1 cellular context compared by ENCODE assay signal in the genomic region with DNA sequence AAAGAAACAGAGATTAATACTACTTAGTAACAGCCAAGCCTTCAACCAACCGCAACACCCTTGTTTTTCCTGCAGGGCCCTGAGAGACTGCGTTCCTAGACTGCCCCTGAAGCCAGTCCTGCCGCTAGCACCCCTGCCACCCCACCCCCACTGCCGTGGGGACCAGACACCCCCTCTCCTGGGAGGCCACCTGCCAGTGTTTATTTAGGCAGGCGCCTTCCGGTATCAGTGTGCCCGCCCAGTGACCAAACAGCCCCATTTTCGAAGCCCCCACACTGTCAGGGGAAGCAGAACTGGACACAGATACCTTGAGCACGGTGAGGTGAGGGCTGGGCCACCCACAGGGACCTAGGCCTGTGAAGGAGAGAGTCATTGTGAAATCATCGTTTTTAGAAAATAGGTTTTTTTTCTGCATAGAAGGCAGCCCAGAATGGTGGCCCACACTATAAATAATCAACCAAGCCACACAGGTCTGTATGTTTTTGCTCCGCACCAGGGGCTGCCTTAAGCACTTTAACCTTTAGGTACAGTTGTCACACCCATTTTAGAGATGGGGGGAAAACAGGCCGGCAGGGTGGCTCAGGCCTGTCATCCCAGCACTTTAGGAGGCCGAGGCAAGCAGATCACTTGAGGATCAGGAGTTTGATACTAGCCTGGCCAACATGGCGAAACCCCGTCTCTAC.
A peak's percentile ranks its signal among the peaks of the same experiment; 100 is the strongest.
TF ChIP-seq lines count a peak whose summit lies in the region.

No MANE protein-coding gene starts in this region.

TF ChIP-seq in HepG2, 621 proteins besides CTCF, POLR2A, EP300 and RAD21 (continued from another document and continues in another):
- TF ChIP-seq ZNF414 (CRISPR knock-in tag; IDR thresholded peaks at IDR 0.05) = no peak
- TF ChIP-seq ZNF720 (CRISPR knock-in tag; IDR thresholded peaks at IDR 0.05) = no peak
- TF ChIP-seq, protein P1, sequence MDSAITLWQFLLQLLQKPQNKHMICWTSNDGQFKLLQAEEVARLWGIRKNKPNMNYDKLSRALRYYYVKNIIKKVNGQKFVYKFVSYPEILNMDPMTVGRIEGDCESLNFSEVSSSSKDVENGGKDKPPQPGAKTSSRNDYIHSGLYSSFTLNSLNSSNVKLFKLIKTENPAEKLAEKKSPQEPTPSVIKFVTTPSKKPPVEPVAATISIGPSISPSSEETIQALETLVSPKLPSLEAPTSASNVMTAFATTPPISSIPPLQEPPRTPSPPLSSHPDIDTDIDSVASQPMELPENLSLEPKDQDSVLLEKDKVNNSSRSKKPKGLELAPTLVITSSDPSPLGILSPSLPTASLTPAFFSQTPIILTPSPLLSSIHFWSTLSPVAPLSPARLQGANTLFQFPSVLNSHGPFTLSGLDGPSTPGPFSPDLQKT (CRISPR knock-in tag; IDR thresholded peaks at IDR 0.05; ENCODE audit: borderline replicate concordance) = no peak
- 0 out of 2 replicates have a peak, but pooled peaks have one; percentile 55 for TF ChIP-seq ZMAT3 (CRISPR knock-in tag; conservative IDR thresholded peaks at IDR 0.05)
- TF ChIP-seq ZNF816 (CRISPR knock-in tag; IDR thresholded peaks at IDR 0.05; ENCODE audit: borderline replicate concordance) = peak; percentile 76; the same call in 1 of the 2 replicates
- TF ChIP-seq ZNF792 (CRISPR knock-in tag; IDR thresholded peaks at IDR 0.05) = peak; percentile 83
- no peak for TF ChIP-seq EZH2 (conservative IDR thresholded peaks at IDR 0.05; ENCODE audit: low read depth, low read length)
- 0 out of 2 replicates have a peak, but pooled peaks have one; percentile 30 for TF ChIP-seq ZNF614 (CRISPR knock-in tag; IDR thresholded peaks at IDR 0.05; ENCODE audit: borderline replicate concordance)
- TF ChIP-seq ZNF772 (CRISPR knock-in tag; IDR thresholded peaks at IDR 0.05) = no peak
- TF ChIP-seq, protein P2, sequence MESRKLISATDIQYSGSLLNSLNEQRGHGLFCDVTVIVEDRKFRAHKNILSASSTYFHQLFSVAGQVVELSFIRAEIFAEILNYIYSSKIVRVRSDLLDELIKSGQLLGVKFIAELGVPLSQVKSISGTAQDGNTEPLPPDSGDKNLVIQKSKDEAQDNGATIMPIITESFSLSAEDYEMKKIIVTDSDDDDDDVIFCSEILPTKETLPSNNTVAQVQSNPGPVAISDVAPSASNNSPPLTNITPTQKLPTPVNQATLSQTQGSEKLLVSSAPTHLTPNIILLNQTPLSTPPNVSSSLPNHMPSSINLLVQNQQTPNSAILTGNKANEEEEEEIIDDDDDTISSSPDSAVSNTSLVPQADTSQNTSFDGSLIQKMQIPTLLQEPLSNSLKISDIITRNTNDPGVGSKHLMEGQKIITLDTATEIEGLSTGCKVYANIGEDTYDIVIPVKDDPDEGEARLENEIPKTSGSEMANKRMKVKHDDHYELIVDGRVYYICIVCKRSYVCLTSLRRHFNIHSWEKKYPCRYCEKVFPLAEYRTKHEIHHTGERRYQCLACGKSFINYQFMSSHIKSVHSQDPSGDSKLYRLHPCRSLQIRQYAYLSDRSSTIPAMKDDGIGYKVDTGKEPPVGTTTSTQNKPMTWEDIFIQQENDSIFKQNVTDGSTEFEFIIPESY (CRISPR knock-in tag; IDR thresholded peaks at IDR 0.05) = peak; percentile 68; the same call in 1 of the 2 replicates
- peak; percentile 49; the same call in 1 of the 2 replicates for TF ChIP-seq GATAD1 (CRISPR knock-in tag; IDR thresholded peaks at IDR 0.05)
- peak; percentile 53; the same call in 1 of the 2 replicates for TF ChIP-seq TMF1 (CRISPR knock-in tag; IDR thresholded peaks at IDR 0.05; ENCODE audit: low read depth)
- TF ChIP-seq ZNF670 (CRISPR knock-in tag; IDR thresholded peaks at IDR 0.05; ENCODE audit: borderline replicate concordance) = no peak
- TF ChIP-seq ZNF224 (CRISPR knock-in tag; IDR thresholded peaks at IDR 0.05) = no peak
- no peak for TF ChIP-seq ZNF335 (CRISPR knock-in tag; IDR thresholded peaks at IDR 0.05)
- 0 out of 2 replicates have a peak, but pooled peaks have one; percentile 71 for TF ChIP-seq DNMT3B (CRISPR knock-in tag; conservative IDR thresholded peaks at IDR 0.05)
- TF ChIP-seq ZC3H4 (CRISPR knock-in tag; IDR thresholded peaks at IDR 0.05; ENCODE audit: borderline replicate concordance) = no peak
- TF ChIP-seq ZBTB46 (CRISPR knock-in tag; IDR thresholded peaks at IDR 0.05; ENCODE audit: borderline replicate concordance) = no peak
- TF ChIP-seq, protein P3, sequence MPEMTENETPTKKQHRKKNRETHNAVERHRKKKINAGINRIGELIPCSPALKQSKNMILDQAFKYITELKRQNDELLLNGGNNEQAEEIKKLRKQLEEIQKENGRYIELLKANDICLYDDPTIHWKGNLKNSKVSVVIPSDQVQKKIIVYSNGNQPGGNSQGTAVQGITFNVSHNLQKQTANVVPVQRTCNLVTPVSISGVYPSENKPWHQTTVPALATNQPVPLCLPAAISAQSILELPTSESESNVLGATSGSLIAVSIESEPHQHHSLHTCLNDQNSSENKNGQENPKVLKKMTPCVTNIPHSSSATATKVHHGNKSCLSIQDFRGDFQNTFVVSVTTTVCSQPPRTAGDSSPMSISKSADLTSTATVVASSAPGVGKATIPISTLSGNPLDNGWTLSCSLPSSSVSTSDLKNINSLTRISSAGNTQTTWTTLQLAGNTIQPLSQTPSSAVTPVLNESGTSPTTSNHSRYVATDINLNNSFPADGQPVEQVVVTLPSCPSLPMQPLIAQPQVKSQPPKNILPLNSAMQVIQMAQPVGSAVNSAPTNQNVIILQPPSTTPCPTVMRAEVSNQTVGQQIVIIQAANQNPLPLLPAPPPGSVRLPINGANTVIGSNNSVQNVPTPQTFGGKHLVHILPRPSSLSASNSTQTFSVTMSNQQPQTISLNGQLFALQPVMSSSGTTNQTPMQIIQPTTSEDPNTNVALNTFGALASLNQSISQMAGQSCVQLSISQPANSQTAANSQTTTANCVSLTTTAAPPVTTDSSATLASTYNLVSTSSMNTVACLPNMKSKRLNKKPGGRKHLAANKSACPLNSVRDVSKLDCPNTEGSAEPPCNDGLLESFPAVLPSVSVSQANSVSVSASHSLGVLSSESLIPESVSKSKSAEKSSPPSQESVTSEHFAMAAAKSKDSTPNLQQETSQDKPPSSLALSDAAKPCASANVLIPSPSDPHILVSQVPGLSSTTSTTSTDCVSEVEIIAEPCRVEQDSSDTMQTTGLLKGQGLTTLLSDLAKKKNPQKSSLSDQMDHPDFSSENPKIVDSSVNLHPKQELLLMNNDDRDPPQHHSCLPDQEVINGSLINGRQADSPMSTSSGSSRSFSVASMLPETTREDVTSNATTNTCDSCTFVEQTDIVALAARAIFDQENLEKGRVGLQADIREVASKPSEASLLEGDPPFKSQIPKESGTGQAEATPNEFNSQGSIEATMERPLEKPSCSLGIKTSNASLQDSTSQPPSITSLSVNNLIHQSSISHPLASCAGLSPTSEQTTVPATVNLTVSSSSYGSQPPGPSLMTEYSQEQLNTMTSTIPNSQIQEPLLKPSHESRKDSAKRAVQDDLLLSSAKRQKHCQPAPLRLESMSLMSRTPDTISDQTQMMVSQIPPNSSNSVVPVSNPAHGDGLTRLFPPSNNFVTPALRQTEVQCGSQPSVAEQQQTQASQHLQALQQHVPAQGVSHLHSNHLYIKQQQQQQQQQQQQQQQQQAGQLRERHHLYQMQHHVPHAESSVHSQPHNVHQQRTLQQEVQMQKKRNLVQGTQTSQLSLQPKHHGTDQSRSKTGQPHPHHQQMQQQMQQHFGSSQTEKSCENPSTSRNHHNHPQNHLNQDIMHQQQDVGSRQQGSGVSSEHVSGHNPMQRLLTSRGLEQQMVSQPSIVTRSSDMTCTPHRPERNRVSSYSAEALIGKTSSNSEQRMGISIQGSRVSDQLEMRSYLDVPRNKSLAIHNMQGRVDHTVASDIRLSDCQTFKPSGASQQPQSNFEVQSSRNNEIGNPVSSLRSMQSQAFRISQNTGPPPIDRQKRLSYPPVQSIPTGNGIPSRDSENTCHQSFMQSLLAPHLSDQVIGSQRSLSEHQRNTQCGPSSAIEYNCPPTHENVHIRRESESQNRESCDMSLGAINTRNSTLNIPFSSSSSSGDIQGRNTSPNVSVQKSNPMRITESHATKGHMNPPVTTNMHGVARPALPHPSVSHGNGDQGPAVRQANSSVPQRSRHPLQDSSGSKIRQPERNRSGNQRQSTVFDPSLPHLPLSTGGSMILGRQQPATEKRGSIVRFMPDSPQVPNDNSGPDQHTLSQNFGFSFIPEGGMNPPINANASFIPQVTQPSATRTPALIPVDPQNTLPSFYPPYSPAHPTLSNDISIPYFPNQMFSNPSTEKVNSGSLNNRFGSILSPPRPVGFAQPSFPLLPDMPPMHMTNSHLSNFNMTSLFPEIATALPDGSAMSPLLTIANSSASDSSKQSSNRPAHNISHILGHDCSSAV (CRISPR knock-in tag; IDR thresholded peaks at IDR 0.05; ENCODE audit: borderline replicate concordance) = no peak
- TF ChIP-seq, protein P4, sequence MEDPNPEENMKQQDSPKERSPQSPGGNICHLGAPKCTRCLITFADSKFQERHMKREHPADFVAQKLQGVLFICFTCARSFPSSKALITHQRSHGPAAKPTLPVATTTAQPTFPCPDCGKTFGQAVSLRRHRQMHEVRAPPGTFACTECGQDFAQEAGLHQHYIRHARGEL (CRISPR knock-in tag; IDR thresholded peaks at IDR 0.05) = 0 out of 2 replicates have a peak, but pooled peaks have one; percentile 52
- TF ChIP-seq, protein P5, sequence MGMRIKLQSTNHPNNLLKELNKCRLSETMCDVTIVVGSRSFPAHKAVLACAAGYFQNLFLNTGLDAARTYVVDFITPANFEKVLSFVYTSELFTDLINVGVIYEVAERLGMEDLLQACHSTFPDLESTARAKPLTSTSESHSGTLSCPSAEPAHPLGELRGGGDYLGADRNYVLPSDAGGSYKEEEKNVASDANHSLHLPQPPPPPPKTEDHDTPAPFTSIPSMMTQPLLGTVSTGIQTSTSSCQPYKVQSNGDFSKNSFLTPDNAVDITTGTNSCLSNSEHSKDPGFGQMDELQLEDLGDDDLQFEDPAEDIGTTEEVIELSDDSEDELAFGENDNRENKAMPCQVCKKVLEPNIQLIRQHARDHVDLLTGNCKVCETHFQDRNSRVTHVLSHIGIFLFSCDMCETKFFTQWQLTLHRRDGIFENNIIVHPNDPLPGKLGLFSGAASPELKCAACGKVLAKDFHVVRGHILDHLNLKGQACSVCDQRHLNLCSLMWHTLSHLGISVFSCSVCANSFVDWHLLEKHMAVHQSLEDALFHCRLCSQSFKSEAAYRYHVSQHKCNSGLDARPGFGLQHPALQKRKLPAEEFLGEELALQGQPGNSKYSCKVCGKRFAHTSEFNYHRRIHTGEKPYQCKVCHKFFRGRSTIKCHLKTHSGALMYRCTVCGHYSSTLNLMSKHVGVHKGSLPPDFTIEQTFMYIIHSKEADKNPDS (CRISPR knock-in tag; IDR thresholded peaks at IDR 0.05) = no peak
- no peak for TF ChIP-seq PTBP1 (IDR thresholded peaks at IDR 0.05; ENCODE audit: low read depth, low read length, poor library complexity, severe bottlenecking)
- TF ChIP-seq ZNF44 (CRISPR knock-in tag; IDR thresholded peaks at IDR 0.05) = no peak
- no peak for TF ChIP-seq NFE2L1 (CRISPR knock-in tag; IDR thresholded peaks at IDR 0.05; ENCODE audit: borderline replicate concordance)
- no peak for TF ChIP-seq IRF1 (CRISPR knock-in tag; IDR thresholded peaks at IDR 0.05; ENCODE audit: low read depth)
- no peak for TF ChIP-seq ZNF777 (CRISPR knock-in tag; IDR thresholded peaks at IDR 0.05)
- TF ChIP-seq ZFP90 (CRISPR knock-in tag; IDR thresholded peaks at IDR 0.05; ENCODE audit: borderline replicate concordance) = no peak
- TF ChIP-seq DNMT1 (CRISPR knock-in tag; IDR thresholded peaks at IDR 0.05) = no peak
- TF ChIP-seq NCOR1 (IDR thresholded peaks at IDR 0.05; ENCODE audit: borderline replicate concordance, low read length) = peak; percentile 20; the same call in 1 of the 2 replicates
- TF ChIP-seq, protein P6, sequence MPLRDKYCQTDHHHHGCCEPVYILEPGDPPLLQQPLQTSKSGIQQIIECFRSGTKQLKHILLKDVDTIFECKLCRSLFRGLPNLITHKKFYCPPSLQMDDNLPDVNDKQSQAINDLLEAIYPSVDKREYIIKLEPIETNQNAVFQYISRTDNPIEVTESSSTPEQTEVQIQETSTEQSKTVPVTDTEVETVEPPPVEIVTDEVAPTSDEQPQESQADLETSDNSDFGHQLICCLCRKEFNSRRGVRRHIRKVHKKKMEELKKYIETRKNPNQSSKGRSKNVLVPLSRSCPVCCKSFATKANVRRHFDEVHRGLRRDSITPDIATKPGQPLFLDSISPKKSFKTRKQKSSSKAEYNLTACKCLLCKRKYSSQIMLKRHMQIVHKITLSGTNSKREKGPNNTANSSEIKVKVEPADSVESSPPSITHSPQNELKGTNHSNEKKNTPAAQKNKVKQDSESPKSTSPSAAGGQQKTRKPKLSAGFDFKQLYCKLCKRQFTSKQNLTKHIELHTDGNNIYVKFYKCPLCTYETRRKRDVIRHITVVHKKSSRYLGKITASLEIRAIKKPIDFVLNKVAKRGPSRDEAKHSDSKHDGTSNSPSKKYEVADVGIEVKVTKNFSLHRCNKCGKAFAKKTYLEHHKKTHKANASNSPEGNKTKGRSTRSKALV (CRISPR knock-in tag; IDR thresholded peaks at IDR 0.05) = no peak
- TF ChIP-seq TBL1XR1 (IDR thresholded peaks at IDR 0.05; ENCODE audit: borderline replicate concordance, low read length, partially characterized antibody) = no peak
- TF ChIP-seq ZNF124 (CRISPR knock-in tag; IDR thresholded peaks at IDR 0.05) = 0 out of 2 replicates have a peak, but pooled peaks have one; percentile 30
- no peak for TF ChIP-seq NFE2L2 (IDR thresholded peaks at IDR 0.05; ENCODE audit: low read length)
- no peak for TF ChIP-seq FOSL1 (CRISPR knock-in tag; IDR thresholded peaks at IDR 0.05; ENCODE audit: borderline replicate concordance)
- TF ChIP-seq ZNF616 (CRISPR knock-in tag; IDR thresholded peaks at IDR 0.05; ENCODE audit: low read depth) = no peak
- peak; percentile 39; the same call in 1 of the 2 replicates for TF ChIP-seq ZNF501 (CRISPR knock-in tag; IDR thresholded peaks at IDR 0.05)
